ENCODE assay signal across 8 cellular contexts in genomic region chr19:43462887-43463380, GRCh38. TPM values are rescaled to one million over a fixed set of nuclear protein-coding genes. Genes with fewer than 3 reads are reported as not detected.
A peak's percentile ranks its signal among the peaks of the same experiment; 100 is the strongest.
DNase-seq lines count a peak whose midpoint lies in the region; ATAC-seq and TF ChIP-seq lines count a peak whose summit lies in the region.

No MANE protein-coding gene starts in this region.

- H3K79me1 ChIP-seq in H9 (ENCODE audit: insufficient read depth, low read depth, low read length, poor library complexity, severe bottlenecking) = no peaks in the 10 kb centered on the region

- peak overlapping the region; percentile 86 for H3K4me3 ChIP-seq in fibroblast of villous mesenchyme (ENCODE audit: low read depth, low read length)
- H3K4me3 ChIP-seq in gastrocnemius medialis = peak overlapping the region; percentile 64 to 94 (median 68)

- no peak overlapping the region for H3T11ph ChIP-seq in H9 (ENCODE audit: low read length)

- no peak overlapping the region for H2AK5ac ChIP-seq in H9 (ENCODE audit: insufficient read length, low read length)

- H3K23ac ChIP-seq in H9 (ENCODE audit: insufficient read length, low read depth, low read length) = no peak overlapping the region

- no peaks in the 10 kb centered on the region for H3K79me2 ChIP-seq in H9 (ENCODE audit: insufficient read depth, low read length)

- no peak overlapping the region for H4K91ac ChIP-seq in H9 (ENCODE audit: insufficient read length, low read depth, low read length)

- H3K18ac ChIP-seq in H9 (ENCODE audit: insufficient read length, low read depth, low read length) = peak overlapping the region; percentile 55

- peak overlapping the region; percentile 80; the same call in 1 of the 2 replicates for H3K14ac ChIP-seq in H9 (ENCODE audit: insufficient read depth, low read length)

- H2BK120ac ChIP-seq in H9 (ENCODE audit: low read depth, low read length, poor library complexity, severe bottlenecking) = no peak overlapping the region

- H2BK20ac ChIP-seq in H9 (ENCODE audit: low read depth, low read length, poor library complexity, severe bottlenecking) = no peak overlapping the region

- H3K4me1 Mint-ChIP-seq in H9 = peaks cover 11 to 14% of the 10 kb centered on the region in 2 experiments; a peak in 3 of 4 replicates
- peaks cover 50 to 52% (median 51%) of the 10 kb centered on the region in 3 donors for H3K4me1 Mint-ChIP-seq in T-cell

- H4K8ac ChIP-seq in H9 (replicated peaks; ENCODE audit: insufficient read length, low read depth, low read length) = no peak overlapping the region

- H4K20me1 ChIP-seq in H9 (ENCODE audit: control insufficient read depth, insufficient read depth, insufficient read length) = no peaks in the 10 kb centered on the region

- peaks cover 11% of the 10 kb centered on the region for H3K23me2 ChIP-seq in H9 (ENCODE audit: insufficient read length, low read depth, low read length, poor library complexity, severe bottlenecking)

- no peak overlapping the region for H3K4ac ChIP-seq in H9 (ENCODE audit: low read depth, low read length)

- WGBS in H9 (ENCODE audit: extremely low coverage, insufficient read length, low lambda C conversion rate) = no CpG with 5 or more reads among the region's 32 CpGs

- H3K9me3 ChIP-seq in H9 (ENCODE audit: control insufficient read depth, low read depth, low read length) = no peaks in the 10 kb centered on the region
- H3K9me3 ChIP-seq in gastrocnemius medialis = no peaks in the 10 kb centered on the region

- TF ChIP-seq CTCF in H9 (conservative IDR thresholded peaks at IDR 0.05) (no peak), fibroblast of villous mesenchyme (IDR thresholded peaks at IDR 0.05; ENCODE audit: insufficient read depth, low read depth, low read length) (no peak), gastrocnemius medialis (IDR thresholded peaks at IDR 0.05 in 4 of 5, conservative IDR thresholded peaks at IDR 0.05 in 1 of 5) (no peak)

- CTCF ChIA-PET in T-cell (lab: Charles Lee) = interaction anchor here (0.8 to 2.1 kb wide), 15 partner anchors 11 to 205 kb away, joined by 3 to 25 read pairs (median 6); partner anchors contain the start of genes PHLDB3 (in 1 of the 2) and ZNF575 (in 1 of the 2)

- no peak overlapping the region for H2BK15ac ChIP-seq in H9 (ENCODE audit: low read depth, low read length)

- no peak overlapping the region for H3K56ac ChIP-seq in H9 (ENCODE audit: insufficient read length, low read depth, low read length)

- H3K4me1 ChIP-seq in H9 (ENCODE audit: insufficient read depth, low read length) (no peaks in the 10 kb centered on the region), gastrocnemius medialis (no peaks in the 10 kb centered on the region)

- H2AFZ ChIP-seq in H9 (ENCODE audit: low read length) = no peak overlapping the region

- H3K27me3 Mint-ChIP-seq in H9 (ENCODE audit: low read depth) (peaks cover 48% of the 10 kb centered on the region), T-cell (no peaks in the 10 kb centered on the region)

- H3K27ac ChIP-seq in H9 (ENCODE audit: insufficient read length, low read depth, low read length) (no peak overlapping the region), gastrocnemius medialis (peak overlapping the region in 1 of 4 donors; percentile 80), caudate nucleus (ENCODE audit: low read depth, low read length) (no peak overlapping the region)

- ATAC-seq in T-cell (replicated peaks in 1 of 4) (no peak), gastrocnemius medialis (no peak), GM19324 (IDR thresholded peaks at IDR 0.05; ENCODE audit: low FRiP score, unreplicated experiment) (no peak), HG03442 (IDR thresholded peaks at IDR 0.05; ENCODE audit: unreplicated experiment) (no peak)

- intact Hi-C loops in gastrocnemius medialis (cut with DNase I; ENCODE audit: low total_unique reads) = loop anchor here (1.0 kb wide), 2 partner anchors 12 to 41 kb away; partner anchors contain the start of gene PHLDB3

- H3K27ac Mint-ChIP-seq in H9 (peak overlapping the region in 2 of 3 experiments; percentile 55 to 82; a peak in 2 of 7 replicates), T-cell (peak overlapping the region; percentile 95 to 97)

- H3K36me3 Mint-ChIP-seq in H9 (ENCODE audit: insufficient read depth in 1 of 3, low read depth in 3 of 3) = no peaks in the 10 kb centered on the region; a peak in 2 of 7 replicates
- H3K36me3 Mint-ChIP-seq in T-cell = peaks cover 6% of the 10 kb centered on the region

- H2BK12ac ChIP-seq in H9 (ENCODE audit: insufficient read length, low read depth, low read length) = no peak overlapping the region

- no peaks in the 10 kb centered on the region for H3K36me3 ChIP-seq in gastrocnemius medialis

- H2BK5ac ChIP-seq in H9 (ENCODE audit: insufficient read length, low read length) = no peak overlapping the region

- H3K27me3 ChIP-seq in H9 (ENCODE audit: insufficient read depth, low read length) = no peaks in the 10 kb centered on the region; the same call in none of the 2 replicates
- H3K27me3 ChIP-seq in gastrocnemius medialis = peaks cover 12 to 35% (median 18%) of the 10 kb centered on the region in 3 donors

- H3K4me3 Mint-ChIP-seq in H9 (peak overlapping the region; percentile 81 to 91), T-cell (peak overlapping the region; percentile 88 to 95 (median 90))

- H3K9me3 Mint-ChIP-seq in H9 (no peaks in the 10 kb centered on the region), T-cell (no peaks in the 10 kb centered on the region)

- peak overlapping the region; percentile 71 for H3K4me2 ChIP-seq in H9 (ENCODE audit: insufficient read depth, insufficient read length, low read length)

- no peak for TF ChIP-seq POLR2A in gastrocnemius medialis (IDR thresholded peaks at IDR 0.05)

- H4K5ac ChIP-seq in H9 (ENCODE audit: insufficient read length, low read depth, low read length) = no peak overlapping the region

- in situ Hi-C loops in gastrocnemius medialis (cut with MboI; ENCODE audit: low sequenced_read_pairs in 4 of 4) = no loop called here

- DNase-seq in H9 (no peak), T-cell (no peak), fibroblast of villous mesenchyme (ENCODE audit: low read depth) (no peak), gastrocnemius medialis (no peak), ecto neural progenitor cell (ENCODE audit: low spot score) (no peak), caudate nucleus (lab: John Stamatoyannopoulos, UW) (no peak)

- POLR2A ChIA-PET in T-cell (lab: Charles Lee) = interaction anchor here in 1 of 2 donors (0.7 to 1.2 kb wide), 2 partner anchors 57 to 133 kb away, joined by 3 read pairs; partner anchors contain the start of genes IRGQ and ZNF576

- H3K9ac ChIP-seq in H9 (ENCODE audit: extremely low read depth, insufficient read length, low read length) = peak overlapping the region; percentile 50

RNA-seq across cellular contexts. Expression of gene LYPD3, which starts 2.5 kb away (rescaled TPM):
- total RNA-seq in H9 (2021) = 1.8 TPM in 2 replicates
- total RNA-seq in T-cell = 10 to 100 TPM in 2 of 5 donors, 1 to 10 TPM in 3; 2.8 to 24.0 (median 4.6) TPM
- total RNA-seq in fibroblast of villous mesenchyme = 0.43 TPM in 1 of 2 replicates, not detected in the other
- total RNA-seq in gastrocnemius medialis = not detected

RNA-seq across cellular contexts. Expression of gene PHLDB3, which starts 41.6 kb away (rescaled TPM):
- total RNA-seq in H9 (2021) = 6.7 and 8.5 TPM in 2 replicates
- total RNA-seq in T-cell = 10 to 100 TPM; 39.4 to 61.0 (median 53.9) TPM
- total RNA-seq in fibroblast of villous mesenchyme = 8.7 and 13.4 TPM in 2 replicates
- total RNA-seq in gastrocnemius medialis = 1 to 10 TPM; 1.5 to 9.6 (median 6.7) TPM

RNA-seq across cellular contexts. Expression of gene TEX101, which starts 48.2 kb away (rescaled TPM):
- total RNA-seq in H9 (2021) (not detected in 2 replicates), T-cell (not detected), fibroblast of villous mesenchyme (not detected in 2 replicates), gastrocnemius medialis (not detected)
